30 cellular contexts compared by ENCODE assay signal in the genomic region with DNA sequence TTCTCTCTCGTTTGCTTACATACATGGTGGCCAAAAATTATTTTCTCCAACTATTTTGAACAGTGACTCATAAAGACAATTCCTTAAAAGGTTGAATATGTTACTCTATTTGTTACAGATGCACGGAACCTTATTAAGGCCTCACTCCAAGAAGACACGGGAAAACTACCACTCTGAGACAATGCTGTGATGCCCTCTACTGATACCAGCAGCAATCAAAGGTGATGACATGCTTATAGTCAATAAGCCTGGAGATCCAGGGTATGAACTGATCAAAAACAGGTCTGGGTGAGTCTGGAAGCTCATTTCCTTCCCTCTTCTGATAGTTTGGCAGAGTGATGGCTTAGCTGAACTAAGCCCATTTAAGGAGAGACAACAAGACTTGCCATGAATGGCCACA.
DNase-seq lines count a peak whose midpoint lies in the region; ATAC-seq and TF ChIP-seq lines count a peak whose summit lies in the region.
"Had no signal": no experiment of that assay in that cellular context is flagged by ENCODE, and none has a peak within 500 bp of the region (broad histone marks: within the 10 kb centered on the region; RNA-seq: fewer than 3 reads in every experiment).

No MANE protein-coding gene starts in this region.

- intact Hi-C loops in left colon (cut with DNase I, micrococcal nuclease), result no loop called here

- no peaks in the 10 kb centered on the region for H3K27me3 Mint-ChIP-seq in WTC11 (ENCODE audit: low read depth)

- H3K9me3 Mint-ChIP-seq in WTC11, result no peaks in the 10 kb centered on the region
- H3K9me3 Mint-ChIP-seq: nephron progenitor cell had no signal

- ATAC-seq in WTC11, result peak; percentile 81
- peak; percentile 60 for ATAC-seq in left colon
- ATAC-seq in HG02759 (IDR thresholded peaks at IDR 0.05; ENCODE audit: unreplicated experiment), result no peak
- ATAC-seq: left lung, sciatic nerve, upper lobe of right lung had no signal

- peak; percentile 3 for DNase-seq in NCI-H146 treated with DMSO at 0.1 percent for 48 hours (lab: John Stamatoyannopoulos, UW; ENCODE audit: unreplicated experiment)
- no peak for DNase-seq in NCI-H146 (lab: John Stamatoyannopoulos, UW)
- no peak for DNase-seq in WTC11 (ENCODE audit: low spot score)
- no peak for DNase-seq in left colon
- DNase-seq in NCI-H2081 (lab: John Stamatoyannopoulos, UW), result no peak
- no peak for DNase-seq in NCI-H1092 treated with DMSO at 0.1 percent for 48 hours (lab: John Stamatoyannopoulos, UW)
- DNase-seq: activated CD4-positive, alpha-beta T cell treated with anti-CD3 and anti-CD28 coated beads, Interleukin-2, amount 50 U/mL, for 48 hours; activated effector memory CD4-positive, alpha-beta T cell treated with anti-CD3 and anti-CD28 coated beads, Interleukin-2, amount 50 U/mL, for 16 hours; BE2C; brain microvascular endothelial cell; colonic mucosa; COR-L47; glutamatergic neuron; GM23248; KBM-7; left lung; MV-4-11; NCI-H187 treated with DMSO at 0.1 percent for 48 hours; NCI-H345; nephron progenitor cell; NK-92 treated with Interleukin-12 subunit alpha and Interleukin-12 subunit beta, amount 100 ng/mL, for 24 hours; posterior cingulate gyrus; stimulated activated CD4-positive, alpha-beta T cell treated with anti-CD3 and anti-CD28 coated beads, Interleukin-15, amount 100 ng/mL, for 24 hours; substantia nigra; T-helper 2 cell; upper lobe of right lung; WERI-Rb-1 had no signal

- POLR2A ChIA-PET in WTC11 (lab: Charles Lee), result no interaction called here

- no peak overlapping the region for H3K4me3 Mint-ChIP-seq in WTC11
- H3K4me3 Mint-ChIP-seq: nephron progenitor cell had no signal

- no peak for TF ChIP-seq CTCF in WTC11 (IDR thresholded peaks at IDR 0.05)

- TF ChIP-seq RAD21 in Ishikawa (IDR thresholded peaks at IDR 0.05; ENCODE audit: low read depth), result peak; percentile 13; the same call in 1 of the 2 replicates

- H3K4me1 Mint-ChIP-seq in WTC11, result peaks cover 12% of the 10 kb centered on the region
- H3K4me1 Mint-ChIP-seq: nephron progenitor cell had no signal

- CTCF ChIA-PET in WTC11 (lab: Charles Lee), result no interaction called here

- TF ChIP-seq EP300 in Ishikawa (IDR thresholded peaks at IDR 0.05; ENCODE audit: borderline replicate concordance), result no peak

- no peak overlapping the region for H3K27ac Mint-ChIP-seq in WTC11
- H3K27ac Mint-ChIP-seq: nephron progenitor cell had no signal

- H3K36me3 Mint-ChIP-seq in WTC11, result no peaks in the 10 kb centered on the region

TF ChIP-seq in Ishikawa, 13 proteins besides CTCF, POLR2A, EP300 and RAD21:
- TF ChIP-seq EGR1 (IDR thresholded peaks at IDR 0.05) (no peak), REST (IDR thresholded peaks at IDR 0.05; ENCODE audit: low read depth) (no peak), FOXM1 (IDR thresholded peaks at IDR 0.05; ENCODE audit: borderline replicate concordance, low read depth) (no peak), NFIC (IDR thresholded peaks at IDR 0.05) (no peak), YY1 (IDR thresholded peaks at IDR 0.05; ENCODE audit: low read depth) (no peak), TEAD4 (IDR thresholded peaks at IDR 0.05) (no peak), CREB1 (IDR thresholded peaks at IDR 0.05; ENCODE audit: low read depth) (no peak), TCF12 (IDR thresholded peaks at IDR 0.05; ENCODE audit: low read depth) (no peak), CEBPB (IDR thresholded peaks at IDR 0.05) (no peak), ZBTB7A (IDR thresholded peaks at IDR 0.05; ENCODE audit: low read depth) (no peak), TAF1 (IDR thresholded peaks at IDR 0.05; ENCODE audit: low read depth) (no peak)
- TF ChIP-seq, protein P1, sequence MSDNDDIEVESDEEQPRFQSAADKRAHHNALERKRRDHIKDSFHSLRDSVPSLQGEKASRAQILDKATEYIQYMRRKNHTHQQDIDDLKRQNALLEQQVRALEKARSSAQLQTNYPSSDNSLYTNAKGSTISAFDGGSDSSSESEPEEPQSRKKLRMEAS (IDR thresholded peaks at IDR 0.05), result no peak
- TF ChIP-seq, protein P2, sequence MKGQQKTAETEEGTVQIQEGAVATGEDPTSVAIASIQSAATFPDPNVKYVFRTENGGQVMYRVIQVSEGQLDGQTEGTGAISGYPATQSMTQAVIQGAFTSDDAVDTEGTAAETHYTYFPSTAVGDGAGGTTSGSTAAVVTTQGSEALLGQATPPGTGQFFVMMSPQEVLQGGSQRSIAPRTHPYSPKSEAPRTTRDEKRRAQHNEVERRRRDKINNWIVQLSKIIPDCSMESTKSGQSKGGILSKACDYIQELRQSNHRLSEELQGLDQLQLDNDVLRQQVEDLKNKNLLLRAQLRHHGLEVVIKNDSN (IDR thresholded peaks at IDR 0.05), result no peak

TF ChIP-seq in WTC11, 78 proteins besides CTCF, POLR2A, EP300 and RAD21:
- no peak for TF ChIP-seq SMAD3 (CRISPR knock-in tag; IDR thresholded peaks at IDR 0.05; ENCODE audit: borderline replicate concordance)
- no peak for TF ChIP-seq ZNF232 (CRISPR knock-in tag; IDR thresholded peaks at IDR 0.05)
- TF ChIP-seq, protein P3, sequence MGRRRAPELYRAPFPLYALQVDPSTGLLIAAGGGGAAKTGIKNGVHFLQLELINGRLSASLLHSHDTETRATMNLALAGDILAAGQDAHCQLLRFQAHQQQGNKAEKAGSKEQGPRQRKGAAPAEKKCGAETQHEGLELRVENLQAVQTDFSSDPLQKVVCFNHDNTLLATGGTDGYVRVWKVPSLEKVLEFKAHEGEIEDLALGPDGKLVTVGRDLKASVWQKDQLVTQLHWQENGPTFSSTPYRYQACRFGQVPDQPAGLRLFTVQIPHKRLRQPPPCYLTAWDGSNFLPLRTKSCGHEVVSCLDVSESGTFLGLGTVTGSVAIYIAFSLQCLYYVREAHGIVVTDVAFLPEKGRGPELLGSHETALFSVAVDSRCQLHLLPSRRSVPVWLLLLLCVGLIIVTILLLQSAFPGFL (CRISPR knock-in tag; IDR thresholded peaks at IDR 0.05; ENCODE audit: borderline replicate concordance), result no peak
- TF ChIP-seq MXD4 (CRISPR knock-in tag; IDR thresholded peaks at IDR 0.05; ENCODE audit: borderline replicate concordance), result no peak
- no peak for TF ChIP-seq ZSCAN18 (CRISPR knock-in tag; IDR thresholded peaks at IDR 0.05)
- TF ChIP-seq, protein P4, sequence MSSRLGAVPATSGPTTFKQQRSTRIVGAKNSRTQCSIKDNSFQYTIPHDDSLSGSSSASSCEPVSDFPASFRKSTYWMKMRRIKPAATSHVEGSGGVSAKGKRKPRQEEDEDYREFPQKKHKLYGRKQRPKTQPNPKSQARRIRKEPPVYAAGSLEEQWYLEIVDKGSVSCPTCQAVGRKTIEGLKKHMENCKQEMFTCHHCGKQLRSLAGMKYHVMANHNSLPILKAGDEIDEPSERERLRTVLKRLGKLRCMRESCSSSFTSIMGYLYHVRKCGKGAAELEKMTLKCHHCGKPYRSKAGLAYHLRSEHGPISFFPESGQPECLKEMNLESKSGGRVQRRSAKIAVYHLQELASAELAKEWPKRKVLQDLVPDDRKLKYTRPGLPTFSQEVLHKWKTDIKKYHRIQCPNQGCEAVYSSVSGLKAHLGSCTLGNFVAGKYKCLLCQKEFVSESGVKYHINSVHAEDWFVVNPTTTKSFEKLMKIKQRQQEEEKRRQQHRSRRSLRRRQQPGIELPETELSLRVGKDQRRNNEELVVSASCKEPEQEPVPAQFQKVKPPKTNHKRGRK (CRISPR knock-in tag; IDR thresholded peaks at IDR 0.05; ENCODE audit: borderline replicate concordance), result no peak
- no peak for TF ChIP-seq FOXK1 (CRISPR knock-in tag; IDR thresholded peaks at IDR 0.05)
- TF ChIP-seq, protein P5, sequence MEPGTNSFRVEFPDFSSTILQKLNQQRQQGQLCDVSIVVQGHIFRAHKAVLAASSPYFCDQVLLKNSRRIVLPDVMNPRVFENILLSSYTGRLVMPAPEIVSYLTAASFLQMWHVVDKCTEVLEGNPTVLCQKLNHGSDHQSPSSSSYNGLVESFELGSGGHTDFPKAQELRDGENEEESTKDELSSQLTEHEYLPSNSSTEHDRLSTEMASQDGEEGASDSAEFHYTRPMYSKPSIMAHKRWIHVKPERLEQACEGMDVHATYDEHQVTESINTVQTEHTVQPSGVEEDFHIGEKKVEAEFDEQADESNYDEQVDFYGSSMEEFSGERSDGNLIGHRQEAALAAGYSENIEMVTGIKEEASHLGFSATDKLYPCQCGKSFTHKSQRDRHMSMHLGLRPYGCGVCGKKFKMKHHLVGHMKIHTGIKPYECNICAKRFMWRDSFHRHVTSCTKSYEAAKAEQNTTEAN (CRISPR knock-in tag; IDR thresholded peaks at IDR 0.05), result no peak
- no peak for TF ChIP-seq GABPB1 (CRISPR knock-in tag; IDR thresholded peaks at IDR 0.05)
- TF ChIP-seq ZNF121 (CRISPR knock-in tag; IDR thresholded peaks at IDR 0.05), result no peak
- no peak for TF ChIP-seq PRRX2 (CRISPR knock-in tag; IDR thresholded peaks at IDR 0.05)
- TF ChIP-seq IRF2 (CRISPR knock-in tag; IDR thresholded peaks at IDR 0.05; ENCODE audit: borderline replicate concordance, low read depth), result no peak
- TF ChIP-seq, protein P6, sequence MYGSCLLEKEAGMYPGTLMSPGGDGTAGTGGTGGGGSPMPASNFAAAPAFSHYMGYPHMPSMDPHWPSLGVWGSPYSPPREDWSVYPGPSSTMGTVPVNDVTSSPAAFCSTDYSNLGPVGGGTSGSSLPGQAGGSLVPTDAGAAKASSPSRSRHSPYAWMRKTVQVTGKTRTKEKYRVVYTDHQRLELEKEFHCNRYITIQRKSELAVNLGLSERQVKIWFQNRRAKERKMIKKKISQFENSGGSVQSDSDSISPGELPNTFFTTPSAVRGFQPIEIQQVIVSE (CRISPR knock-in tag; IDR thresholded peaks at IDR 0.05; ENCODE audit: borderline replicate concordance), result no peak
- no peak for TF ChIP-seq RELA (CRISPR knock-in tag; IDR thresholded peaks at IDR 0.05; ENCODE audit: borderline replicate concordance)
